In the genomic region with DNA sequence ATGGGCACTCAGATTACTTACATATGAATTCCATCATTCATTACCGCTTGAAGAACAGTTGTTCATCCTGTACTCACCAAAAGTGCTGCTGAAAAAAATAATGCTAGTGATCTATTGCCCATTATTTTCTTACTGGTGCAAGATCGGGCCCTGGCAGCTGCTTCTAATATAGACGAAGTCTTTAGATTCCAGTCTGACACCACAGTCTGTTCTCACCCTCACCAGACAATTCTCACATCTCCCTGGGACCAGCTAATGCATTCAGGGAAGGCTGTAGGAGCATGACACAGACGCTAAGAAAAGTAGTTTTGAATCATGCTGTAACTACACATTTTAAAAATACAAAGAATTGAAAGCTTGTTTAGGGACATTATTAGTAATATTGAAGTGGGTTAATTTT, we compare ENCODE assay signal across 17 cellular contexts.
"Had no signal": no experiment of that assay in that cellular context is flagged by ENCODE, and none has a peak within 500 bp of the region (broad histone marks: within the 10 kb centered on the region; RNA-seq: fewer than 3 reads in every experiment).

No MANE protein-coding gene starts in this region.

- H3K27me3 Mint-ChIP-seq: activated B cell treated with CpG ODN at 0.5 μM for 24 hours; activated naive CD8-positive, alpha-beta T cell treated with anti-CD3 and anti-CD28 coated beads, Interleukin-2, amount 10 ng/mL, durations not matched to agents 7 days and 5 days; naive thymus-derived CD8-positive, alpha-beta T cell; T-helper 17 cell had no signal

- ATAC-seq: left colon; naive thymus-derived CD8-positive, alpha-beta T cell; psoas muscle; T-helper 17 cell had no signal

- H3K27ac Mint-ChIP-seq: activated B cell treated with CpG ODN at 0.5 μM for 24 hours; activated naive CD8-positive, alpha-beta T cell treated with anti-CD3 and anti-CD28 coated beads, Interleukin-2, amount 10 ng/mL, durations not matched to agents 7 days and 5 days; naive thymus-derived CD8-positive, alpha-beta T cell; T-helper 17 cell had no signal

- DNase-seq: activated B cell treated with CpG ODN at 0.5 μM for 24 hours; activated CD4-positive, alpha-beta T cell treated with anti-CD3 and anti-CD28 coated beads, Interleukin-2, amount 50 U/mL, for 1 hour; activated effector memory CD4-positive, alpha-beta T cell treated with anti-CD3 and anti-CD28 coated beads, Interleukin-2, amount 50 U/mL, for 16 hours; activated naive CD8-positive, alpha-beta T cell treated with anti-CD3 and anti-CD28 coated beads, Interleukin-2, amount 10 ng/mL, durations not matched to agents 7 days and 5 days; activated T-cell treated with anti-CD3 and anti-CD28 coated beads, Interleukin-2, amount 50 U/mL, for 1 hour; central memory CD4-positive, alpha-beta T cell; effector memory CD4-positive, alpha-beta T cell; glutamatergic neuron; left colon; naive thymus-derived CD8-positive, alpha-beta T cell; occipital lobe; psoas muscle; stimulated activated CD4-positive, alpha-beta T cell treated with anti-CD3 and anti-CD28 coated beads, Interleukin-12 subunit alpha, Interleukin-12 subunit beta, amount 100 ng/mL, for 4 hours; stimulated activated naive CD4-positive, alpha-beta T cell treated with Interleukin-2 at 50 U/mL for 16 hours; T-helper 17 cell had no signal

- H3K9me3 Mint-ChIP-seq: activated B cell treated with CpG ODN at 0.5 μM for 24 hours; naive thymus-derived CD8-positive, alpha-beta T cell had no signal

- H3K9me3 ChIP-seq: psoas muscle had no signal

- H3K4me3 Mint-ChIP-seq: activated B cell treated with CpG ODN at 0.5 μM for 24 hours; activated naive CD8-positive, alpha-beta T cell treated with anti-CD3 and anti-CD28 coated beads, Interleukin-2, amount 10 ng/mL, durations not matched to agents 7 days and 5 days; naive thymus-derived CD8-positive, alpha-beta T cell; T-helper 17 cell had no signal

- H3K4me1 Mint-ChIP-seq: activated B cell treated with CpG ODN at 0.5 μM for 24 hours had no signal

- FAIRE-seq: TTC549 had no signal

- H3K4me1 ChIP-seq: psoas muscle had no signal

- H3K27ac ChIP-seq: psoas muscle had no signal

- H3K4me3 ChIP-seq: lung, psoas muscle had no signal
